Comparison of ENCODE assay signal across 8 cellular contexts in the genomic region with DNA sequence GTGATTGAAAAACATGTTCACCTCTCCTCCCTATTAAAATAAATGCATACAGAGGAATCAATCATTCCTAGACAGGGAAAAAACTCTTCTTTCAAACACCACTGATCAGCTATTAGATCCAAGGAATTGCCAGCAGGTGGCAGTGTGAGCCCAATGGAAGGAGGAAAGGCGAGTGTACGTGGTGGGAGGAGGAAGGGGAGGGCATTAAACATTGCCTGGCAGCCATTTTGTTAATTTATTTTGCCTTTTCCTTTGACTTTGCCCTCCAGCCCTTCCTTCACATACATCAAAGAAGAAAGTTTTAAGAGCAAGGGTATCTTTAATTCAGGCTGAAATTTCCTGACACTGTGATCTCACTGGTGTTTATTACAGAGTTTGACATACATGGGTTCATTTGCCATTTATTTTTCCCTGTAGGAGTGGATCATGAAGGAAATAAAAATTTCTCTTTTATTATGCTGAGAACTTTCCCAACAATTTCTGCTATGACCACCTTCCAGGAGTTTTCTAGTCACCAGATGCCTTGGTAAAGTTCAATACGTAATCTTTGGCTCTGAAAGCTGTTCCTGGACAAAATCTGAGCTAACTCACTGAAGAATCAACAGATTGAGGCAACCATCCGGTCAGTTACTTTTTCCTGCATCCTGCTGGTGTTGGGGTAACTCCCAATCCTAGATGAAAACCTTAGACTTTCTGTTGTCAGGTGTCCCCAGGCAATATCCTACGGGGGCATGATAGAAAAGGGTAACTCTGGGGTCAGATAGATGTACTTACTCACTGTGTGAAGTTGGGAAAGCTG. TPM values are rescaled to one million over a fixed set of nuclear protein-coding genes. Genes with fewer than 3 reads are reported as not detected.
DNase-seq lines count a peak whose midpoint lies in the region; ATAC-seq, FAIRE-seq and TF ChIP-seq lines count a peak whose summit lies in the region.

No MANE protein-coding gene starts in this region.

- ATAC-seq in right cardiac atrium = peak; percentile 69 to 73

- no peaks in the 10 kb centered on the region for H3K9me3 Mint-ChIP-seq in HFFc6
- H3K9me3 Mint-ChIP-seq in T-helper 2 cell treated with Interferon-gamma antibody and Interleukin-4, amounts not matched to agents 5 μg/mL and 100 μg/mL, for 36 hours = no peaks in the 10 kb centered on the region
- no peaks in the 10 kb centered on the region for H3K9me3 Mint-ChIP-seq in astrocyte (ENCODE audit: unreplicated experiment)

- H3K4me2 ChIP-seq in astrocyte (ENCODE audit: low read length) = peak overlapping the region; percentile 91

- no peaks in the 10 kb centered on the region for H3K36me3 ChIP-seq in astrocyte (ENCODE audit: insufficient read depth, low read length)
- no peaks in the 10 kb centered on the region for H3K36me3 ChIP-seq in urinary bladder (ENCODE audit: insufficient read depth)

- H3K27me3 ChIP-seq in astrocyte (ENCODE audit: insufficient read depth, low read length) = no peaks in the 10 kb centered on the region
- no peaks in the 10 kb centered on the region for H3K27me3 ChIP-seq in right cardiac atrium (ENCODE audit: control insufficient read depth, insufficient read depth)

- peak overlapping the region; percentile 95 for H3K9ac ChIP-seq in astrocyte (ENCODE audit: low read length)

- H3K27ac ChIP-seq in astrocyte (ENCODE audit: low read depth, low read length) (peak overlapping the region; percentile 71), right cardiac atrium (ENCODE audit: low read length) (peak overlapping the region; percentile 70), urinary bladder (ENCODE audit: low read depth) (peak overlapping the region; percentile 61)

- H3K4me1 ChIP-seq in astrocyte (ENCODE audit: insufficient read depth, low read length) (peaks cover 13% of the 10 kb centered on the region), right cardiac atrium (ENCODE audit: control insufficient read depth, insufficient read depth, low read length) (peaks cover 3% of the 10 kb centered on the region), urinary bladder (ENCODE audit: insufficient read depth) (peaks cover 1% of the 10 kb centered on the region)

- peaks cover 45% of the 10 kb centered on the region for H3K79me2 ChIP-seq in astrocyte (ENCODE audit: insufficient read depth, low read length)

- peaks cover 27% of the 10 kb centered on the region for H4K20me1 ChIP-seq in astrocyte (ENCODE audit: insufficient read depth, low read length)

- intact Hi-C loops in right cardiac atrium (cut with DNase I) = loop anchor here (2.0 to 10.0 kb wide), 7 partner anchors 82 to 438 kb away; partner anchors contain the start of gene AHCYL1 (in 2 of the 4)

- H3K4me3 ChIP-seq in astrocyte (ENCODE audit: insufficient read depth, low read depth, low read length) (peak overlapping the region; percentile 89), right cardiac atrium (ENCODE audit: low read length) (peak overlapping the region; percentile 25), urinary bladder (ENCODE audit: low read depth, low read length) (peak overlapping the region; percentile 6)

- DNase-seq in DMS153 treated with DMSO at 0.1 percent for 48 hours (lab: John Stamatoyannopoulos, UW; ENCODE audit: unreplicated experiment) = peak; percentile 77
- peak; percentile 81 for DNase-seq in HFFc6
- peak; percentile 95 for DNase-seq in NCI-H1694 (lab: John Stamatoyannopoulos, UW)
- peak; percentile 78 for DNase-seq in T-helper 2 cell treated with Interferon-gamma antibody and Interleukin-4, amounts not matched to agents 5 μg/mL and 100 μg/mL, for 36 hours (ENCODE audit: low spot score)
- DNase-seq in astrocyte (ENCODE audit: low read depth) = peak; percentile 62
- DNase-seq in right cardiac atrium = peak; percentile 87 to 92 (median 90)
- peak; percentile 62 for DNase-seq in pulmonary artery endothelial cell (ENCODE audit: low read depth, low spot score)

- H3K4me1 Mint-ChIP-seq in HFFc6 (ENCODE audit: low read depth) = peaks cover 44% of the 10 kb centered on the region
- peaks cover 30% of the 10 kb centered on the region for H3K4me1 Mint-ChIP-seq in T-helper 2 cell treated with Interferon-gamma antibody and Interleukin-4, amounts not matched to agents 5 μg/mL and 100 μg/mL, for 36 hours (ENCODE audit: low read depth)
- H3K4me1 Mint-ChIP-seq in astrocyte (ENCODE audit: low read depth, unreplicated experiment) = peaks cover 6% of the 10 kb centered on the region

- H2AFZ ChIP-seq in astrocyte (ENCODE audit: low read depth, low read length) = peak overlapping the region; percentile 79

- H3K27me3 Mint-ChIP-seq in HFFc6 (ENCODE audit: insufficient read depth) (no peaks in the 10 kb centered on the region), astrocyte (ENCODE audit: low read depth, unreplicated experiment) (peaks cover 6% of the 10 kb centered on the region)
- H3K27me3 Mint-ChIP-seq in T-helper 2 cell treated with Interferon-gamma antibody and Interleukin-4, amounts not matched to agents 5 μg/mL and 100 μg/mL, for 36 hours (ENCODE audit: low read depth) = no peaks in the 10 kb centered on the region

- FAIRE-seq in astrocyte (lab: Jason Lieb, UNC) = peak; percentile 20

- H3K9me3 ChIP-seq in astrocyte (ENCODE audit: insufficient read depth, low read depth, low read length) (no peaks in the 10 kb centered on the region), right cardiac atrium (ENCODE audit: control insufficient read depth, low read length) (no peaks in the 10 kb centered on the region)

- H3K4me3 Mint-ChIP-seq in HFFc6 (peak overlapping the region; percentile 96), astrocyte (ENCODE audit: unreplicated experiment) (peak overlapping the region; percentile 100)
- H3K4me3 Mint-ChIP-seq in T-helper 2 cell treated with Interferon-gamma antibody and Interleukin-4, amounts not matched to agents 5 μg/mL and 100 μg/mL, for 36 hours = peak overlapping the region; percentile 98

- TF ChIP-seq CTCF in HFFc6 (IDR thresholded peaks at IDR 0.05) = peak; percentile 94
- peak; percentile 91 for TF ChIP-seq CTCF in astrocyte (IDR thresholded peaks at IDR 0.05; ENCODE audit: insufficient read depth, low read depth, low read length)

- WGBS in right cardiac atrium = 30% methylated on average over 5 of the region's 5 CpGs
- 37% methylated on average over 5 of the region's 5 CpGs for WGBS in urinary bladder

- H3K36me3 Mint-ChIP-seq in HFFc6 (ENCODE audit: low read depth) (no peaks in the 10 kb centered on the region), astrocyte (ENCODE audit: low read depth, unreplicated experiment) (no peaks in the 10 kb centered on the region)
- peaks cover 11% of the 10 kb centered on the region for H3K36me3 Mint-ChIP-seq in T-helper 2 cell treated with Interferon-gamma antibody and Interleukin-4, amounts not matched to agents 5 μg/mL and 100 μg/mL, for 36 hours (ENCODE audit: low read depth)

- peak overlapping the region; percentile 98 for H3K27ac Mint-ChIP-seq in HFFc6
- peak overlapping the region; percentile 99 for H3K27ac Mint-ChIP-seq in T-helper 2 cell treated with Interferon-gamma antibody and Interleukin-4, amounts not matched to agents 5 μg/mL and 100 μg/mL, for 36 hours
- H3K27ac Mint-ChIP-seq in astrocyte (ENCODE audit: unreplicated experiment) = peak overlapping the region; percentile 77

RNA-seq across cellular contexts. Expression of gene GNAI3, which starts 1.9 kb away (rescaled TPM):
- total RNA-seq in HFFc6 (2021; fragmentation: NEBNext Ultra II Directional; extraction: Animal tissue kit (Norgen Biotek cat#: 25700)) = 10 to 100 TPM; 10.6 to 11.7 (median 11.2) TPM
- 15.3 and 16.1 TPM in 2 replicates for total RNA-seq in astrocyte
- 1 to 10 TPM; 2.6 to 4.7 (median 3.0) TPM for total RNA-seq in right cardiac atrium
- polyA plus RNA-seq in right cardiac atrium = 1.6 TPM
- total RNA-seq in pulmonary artery endothelial cell = 18.7 and 21.4 TPM in 2 replicates
- total RNA-seq in urinary bladder = 17.4 TPM
- 5.1 TPM for polyA plus RNA-seq in urinary bladder

RNA-seq across cellular contexts. Expression of gene GPR61, which starts 6.8 kb away (rescaled TPM):
- total RNA-seq in HFFc6 (2021; fragmentation: NEBNext Ultra II Directional; extraction: Animal tissue kit (Norgen Biotek cat#: 25700)) = under 1 TPM in 1 of 6 experiments, not detected in 5; 0.12 TPM
- total RNA-seq in astrocyte = not detected in 2 replicates
- total RNA-seq in right cardiac atrium = 1 to 10 TPM in 1 of 4 donors, under 1 TPM in 3; 0.22 to 1.4 (median 0.69) TPM
- polyA plus RNA-seq in right cardiac atrium = 0.14 TPM
- 0.14 and 0.46 TPM in 2 replicates for total RNA-seq in pulmonary artery endothelial cell
- 0.11 TPM for total RNA-seq in urinary bladder
- polyA plus RNA-seq in urinary bladder = not detected

RNA-seq across cellular contexts. Expression of gene AMIGO1, which starts 37.0 kb away (rescaled TPM):
- total RNA-seq in HFFc6 (2021; fragmentation: NEBNext Ultra II Directional; extraction: Animal tissue kit (Norgen Biotek cat#: 25700)) = 1 to 10 TPM; 3.0 to 8.3 (median 4.3) TPM
- 1.2 and 1.8 TPM in 2 replicates for total RNA-seq in astrocyte
- 10 to 100 TPM in 3 of 4 donors, 1 to 10 TPM in 1; 9.7 to 14.2 (median 12.9) TPM for total RNA-seq in right cardiac atrium
- polyA plus RNA-seq in right cardiac atrium = 5.3 TPM
- total RNA-seq in pulmonary artery endothelial cell = 1.8 and 2.4 TPM in 2 replicates
- total RNA-seq in urinary bladder = 2.9 TPM
- 6.4 TPM for polyA plus RNA-seq in urinary bladder

RNA-seq across cellular contexts. Expression of gene CYB561D1, which starts 52.6 kb away (rescaled TPM):
- total RNA-seq in HFFc6 (2021; fragmentation: NEBNext Ultra II Directional; extraction: Animal tissue kit (Norgen Biotek cat#: 25700)) = 10 to 100 TPM in 1 of 6 experiments, 1 to 10 TPM in 5; 7.2 to 10.3 (median 8.1) TPM
- total RNA-seq in astrocyte (9.4 and 11.9 TPM in 2 replicates), right cardiac atrium (1 to 10 TPM; 4.9 to 6.6 (median 5.5) TPM), pulmonary artery endothelial cell (4.0 and 5.0 TPM in 2 replicates), urinary bladder (4.0 TPM)
- polyA plus RNA-seq in right cardiac atrium (2.8 TPM), urinary bladder (9.4 TPM)

Comparison
In these comparisons a context has a peak if more than half of its experiments do, and no peak if none do; other contexts are left out.
1. Peak in every context shown above with its lines: DNase-seq, ATAC-seq, H3K4me3 ChIP-seq and H3K27ac ChIP-seq.
2. H3K4me3 ChIP-seq: peak in every context shown above with its lines; median percentile 89 in astrocyte; 25 in right cardiac atrium; 6 in urinary bladder.